Comparison of ENCODE assay signal across 20 cellular contexts in genomic region chr13:40306817-40307216, GRCh38.
A peak's percentile ranks its signal among the peaks of the same experiment; 100 is the strongest.
DNase-seq lines count a peak whose midpoint lies in the region; ATAC-seq and TF ChIP-seq lines count a peak whose summit lies in the region.
"Had no signal": no experiment of that assay in that cellular context is flagged by ENCODE, and none has a peak within 500 bp of the region (broad histone marks: within the 10 kb centered on the region; RNA-seq: fewer than 3 reads in every experiment).

No MANE protein-coding gene starts in this region.

- peaks cover 22% of the 10 kb centered on the region for H3K36me3 Mint-ChIP-seq in activated CD8-positive, alpha-beta memory T cell treated with anti-CD3 and anti-CD28 coated beads, Interleukin-2, amount 10 ng/mL, durations not matched to agents 7 days and 5 days
- H3K36me3 Mint-ChIP-seq in osteocyte (ENCODE audit: unreplicated experiment): peaks cover 2% of the 10 kb centered on the region

- H3K27me3 Mint-ChIP-seq in activated CD8-positive, alpha-beta memory T cell treated with anti-CD3 and anti-CD28 coated beads, Interleukin-2, amount 10 ng/mL, durations not matched to agents 7 days and 5 days: no peaks in the 10 kb centered on the region
- no peaks in the 10 kb centered on the region for H3K27me3 Mint-ChIP-seq in osteocyte (ENCODE audit: unreplicated experiment)
- H3K27me3 Mint-ChIP-seq: activated B cell treated with CpG ODN at 0.5 μM for 24 hours; activated naive CD8-positive, alpha-beta T cell; CD4-positive, alpha-beta T cell had no signal

- H3K27ac ChIP-seq in foreskin keratinocyte (no peak overlapping the region), substantia nigra (ENCODE audit: low read depth, low read length, poor library complexity, severe bottlenecking) (no peak overlapping the region)
- H3K27ac ChIP-seq: breast epithelium, dorsolateral prefrontal cortex, right lobe of liver had no signal

- DNase-seq in activated CD8-positive, alpha-beta memory T cell treated with anti-CD3 and anti-CD28 coated beads, Interleukin-2, amount 10 ng/mL, durations not matched to agents 7 days and 5 days: peak; percentile 52
- DNase-seq in activated CD8-positive, alpha-beta memory T cell treated with anti-CD3 and anti-CD28 coated beads for 24 hours: no peak
- peak; percentile 63 for DNase-seq in activated CD8-positive, alpha-beta memory T cell treated with anti-CD3 and anti-CD28 coated beads, Interleukin-2, amount 50 U/mL, for 48 hours
- peak in 1 of 2 donors; percentile 34 for DNase-seq in foreskin keratinocyte
- DNase-seq in stimulated activated CD8-positive, alpha-beta memory T cell treated with anti-CD3 and anti-CD28 coated beads, Interleukin-4, amount 100 ng/mL, for 24 hours (ENCODE audit: low read depth): peak; percentile 19
- DNase-seq in EL: no peak
- no peak for DNase-seq in substantia nigra (lab: John Stamatoyannopoulos, UW)
- no peak for DNase-seq in osteocyte (ENCODE audit: extremely low spot score, unreplicated experiment)
- DNase-seq: activated B cell treated with CpG ODN at 0.5 μM for 24 hours; CD4-positive, alpha-beta T cell; DND-41; dorsolateral prefrontal cortex; KG1; NCI-H1092; NCI-H526; OCI-M1; right lobe of liver had no signal

- H3K4me1 ChIP-seq in foreskin keratinocyte: no peaks in the 10 kb centered on the region
- H3K4me1 ChIP-seq: breast epithelium, right lobe of liver had no signal

- TF ChIP-seq CTCF in foreskin keratinocyte (conservative IDR thresholded peaks at IDR 0.05): no peak
- no peak for TF ChIP-seq CTCF in osteocyte (IDR thresholded peaks at IDR 0.05)

- no peak overlapping the region for H3K4me3 Mint-ChIP-seq in activated CD8-positive, alpha-beta memory T cell treated with anti-CD3 and anti-CD28 coated beads, Interleukin-2, amount 10 ng/mL, durations not matched to agents 7 days and 5 days
- H3K4me3 Mint-ChIP-seq in osteocyte (ENCODE audit: unreplicated experiment): no peak overlapping the region
- H3K4me3 Mint-ChIP-seq: activated B cell treated with CpG ODN at 0.5 μM for 24 hours; activated naive CD8-positive, alpha-beta T cell; CD4-positive, alpha-beta T cell; T-helper 1 cell treated with Interleukin-12 subunit alpha and Interleukin-12 subunit beta and Interleukin-4 antibody, amounts not matched to agents 30 μg/mL and 1 μg/mL, for 36 hours had no signal

- peaks cover 19% of the 10 kb centered on the region for H3K9me3 Mint-ChIP-seq in activated CD8-positive, alpha-beta memory T cell treated with anti-CD3 and anti-CD28 coated beads, Interleukin-2, amount 10 ng/mL, durations not matched to agents 7 days and 5 days (ENCODE audit: low read depth)
- H3K9me3 Mint-ChIP-seq in osteocyte (ENCODE audit: unreplicated experiment): peaks cover 8% of the 10 kb centered on the region

- ATAC-seq in activated CD8-positive, alpha-beta memory T cell treated with anti-CD3 and anti-CD28 coated beads, Interleukin-2, amount 10 ng/mL, durations not matched to agents 7 days and 5 days: peak; percentile 58
- peak; percentile 50 for ATAC-seq in foreskin keratinocyte
- ATAC-seq: right lobe of liver had no signal

- no peaks in the 10 kb centered on the region for H3K27me3 ChIP-seq in foreskin keratinocyte
- H3K27me3 ChIP-seq: breast epithelium, right lobe of liver had no signal

- no peak overlapping the region for H3K27ac Mint-ChIP-seq in activated CD8-positive, alpha-beta memory T cell treated with anti-CD3 and anti-CD28 coated beads, Interleukin-2, amount 10 ng/mL, durations not matched to agents 7 days and 5 days
- H3K27ac Mint-ChIP-seq in osteocyte (ENCODE audit: unreplicated experiment): no peak overlapping the region
- H3K27ac Mint-ChIP-seq: activated B cell treated with CpG ODN at 0.5 μM for 24 hours; activated naive CD8-positive, alpha-beta T cell; CD4-positive, alpha-beta T cell; T-helper 1 cell treated with Interleukin-12 subunit alpha and Interleukin-12 subunit beta and Interleukin-4 antibody, amounts not matched to agents 30 μg/mL and 1 μg/mL, for 36 hours had no signal

- H3K4me1 Mint-ChIP-seq in activated CD8-positive, alpha-beta memory T cell treated with anti-CD3 and anti-CD28 coated beads, Interleukin-2, amount 10 ng/mL, durations not matched to agents 7 days and 5 days: peaks cover 3% of the 10 kb centered on the region
- H3K4me1 Mint-ChIP-seq in osteocyte (ENCODE audit: unreplicated experiment): no peaks in the 10 kb centered on the region
- H3K4me1 Mint-ChIP-seq: activated B cell treated with CpG ODN at 0.5 μM for 24 hours had no signal

- CTCF ChIA-PET in activated CD8-positive, alpha-beta memory T cell treated with anti-CD3 and anti-CD28 coated beads, Interleukin-2, amount 10 ng/mL, durations not matched to agents 7 days and 5 days (lab: Charles Lee): interaction anchor here (1.4 kb wide), 1 partner anchor 13 kb away, joined by 3 read pairs; no protein-coding TSS in a partner anchor

Comparison
In these comparisons a context has a peak if more than half of its experiments do, and no peak if none do; other contexts are left out.
1. DNase-seq: peak in activated CD8-positive, alpha-beta memory T cell treated with anti-CD3 and anti-CD28 coated beads, Interleukin-2, amount 10 ng/mL, durations not matched to agents 7 days and 5 days (single experiment), activated CD8-positive, alpha-beta memory T cell treated with anti-CD3 and anti-CD28 coated beads, Interleukin-2, amount 50 U/mL, for 48 hours (single experiment) and stimulated activated CD8-positive, alpha-beta memory T cell treated with anti-CD3 and anti-CD28 coated beads, Interleukin-4, amount 100 ng/mL, for 24 hours (single experiment); none in activated CD8-positive, alpha-beta memory T cell treated with anti-CD3 and anti-CD28 coated beads for 24 hours (single experiment), EL (single experiment), substantia nigra (0 of 49) and osteocyte (single experiment).